15 cellular contexts compared by ENCODE assay signal in the genomic region with DNA sequence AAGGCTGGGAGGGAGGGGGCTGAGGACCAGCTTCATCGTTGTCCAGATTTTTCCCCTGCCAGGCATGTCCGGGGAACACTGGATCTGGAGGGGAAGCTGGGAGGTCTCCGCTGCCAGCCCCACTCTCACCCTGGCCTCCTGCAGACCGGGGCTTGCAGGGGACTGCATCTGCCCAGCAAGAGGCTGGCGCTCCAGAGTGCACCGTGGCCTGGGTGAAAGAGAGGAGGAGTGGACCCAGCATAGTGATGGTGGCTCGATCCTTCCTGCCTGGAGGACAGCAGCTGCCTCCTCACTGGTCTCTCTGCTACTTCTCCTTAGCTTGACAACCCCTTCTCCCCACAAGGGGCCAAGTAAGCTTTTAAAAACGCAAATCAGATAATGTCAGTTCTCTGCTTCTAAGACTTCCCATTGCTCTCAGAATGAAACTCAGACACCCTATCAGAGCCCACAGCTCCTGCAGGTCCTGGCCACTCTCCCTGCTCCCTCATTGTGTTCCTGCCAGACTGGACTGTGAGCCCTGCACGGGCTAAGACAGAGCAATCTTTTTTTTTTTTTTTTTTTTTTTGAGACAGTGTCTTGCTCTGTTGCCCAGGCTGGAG.
"Had no signal": no experiment of that assay in that cellular context is flagged by ENCODE, and none has a peak within 500 bp of the region (broad histone marks: within the 10 kb centered on the region; RNA-seq: fewer than 3 reads in every experiment).

No MANE protein-coding gene starts in this region.

- H3K27ac ChIP-seq: breast epithelium, esophagus muscularis mucosa, skin epidermis had no signal

- DNase-seq: activated CD4-positive, alpha-beta T cell treated with anti-CD3 and anti-CD28 coated beads, Interleukin-2, amount 10 ng/mL, durations not matched to agents 24 days and 14 days; activated CD4-positive, CD25-positive, alpha-beta regulatory T cell; activated CD8-positive, alpha-beta memory T cell treated with anti-CD3 and anti-CD28 coated beads, Interleukin-2, amount 50 U/mL, for 4 hours; activated CD8-positive, alpha-beta T cell treated with anti-CD3 and anti-CD28 coated beads, Interleukin-2, amount 10 ng/mL, durations not matched to agents 7 days and 5 days; aorta; occipital lobe; stimulated activated CD4-positive, alpha-beta T cell treated with anti-CD3 and anti-CD28 coated beads, Interleukin-15, amount 100 ng/mL, for 24 hours; stimulated activated CD4-positive, alpha-beta T cell treated with anti-CD3 and anti-CD28 coated beads, Interleukin-4, amount 100 ng/mL, for 1 hour; stimulated activated naive B cell treated with anti-CD40 and anti-IgM and Interleukin-4, amounts not matched to agents 10 μg/mL and 1 μg/mL and 100 μg/mL, for 72 hours; T-helper 2 cell; trophoblast cell had no signal

- H3K4me3 ChIP-seq: breast epithelium, esophagus muscularis mucosa, skin epidermis had no signal

- H3K4me1 ChIP-seq: breast epithelium had no signal

- H3K9me3 ChIP-seq: breast epithelium, esophagus muscularis mucosa had no signal

- H3K27me3 ChIP-seq: breast epithelium, esophagus muscularis mucosa had no signal

- H3K36me3 ChIP-seq: breast epithelium, esophagus muscularis mucosa had no signal

- ATAC-seq: activated CD8-positive, alpha-beta T cell treated with anti-CD3 and anti-CD28 coated beads, Interleukin-2, amount 10 ng/mL, durations not matched to agents 7 days and 5 days; natural killer cell treated with Interleukin-12 subunit alpha and Interleukin-12 subunit beta and Interleukin-15 and Interleukin-18, amount 100 ng/mL, for 72 hours; stimulated activated naive B cell treated with anti-CD40 and anti-IgM and Interleukin-4, amounts not matched to agents 10 μg/mL and 1 μg/mL and 100 μg/mL, for 72 hours had no signal
